Comparison of ENCODE assay signal across 8 cellular contexts in the genomic region with DNA sequence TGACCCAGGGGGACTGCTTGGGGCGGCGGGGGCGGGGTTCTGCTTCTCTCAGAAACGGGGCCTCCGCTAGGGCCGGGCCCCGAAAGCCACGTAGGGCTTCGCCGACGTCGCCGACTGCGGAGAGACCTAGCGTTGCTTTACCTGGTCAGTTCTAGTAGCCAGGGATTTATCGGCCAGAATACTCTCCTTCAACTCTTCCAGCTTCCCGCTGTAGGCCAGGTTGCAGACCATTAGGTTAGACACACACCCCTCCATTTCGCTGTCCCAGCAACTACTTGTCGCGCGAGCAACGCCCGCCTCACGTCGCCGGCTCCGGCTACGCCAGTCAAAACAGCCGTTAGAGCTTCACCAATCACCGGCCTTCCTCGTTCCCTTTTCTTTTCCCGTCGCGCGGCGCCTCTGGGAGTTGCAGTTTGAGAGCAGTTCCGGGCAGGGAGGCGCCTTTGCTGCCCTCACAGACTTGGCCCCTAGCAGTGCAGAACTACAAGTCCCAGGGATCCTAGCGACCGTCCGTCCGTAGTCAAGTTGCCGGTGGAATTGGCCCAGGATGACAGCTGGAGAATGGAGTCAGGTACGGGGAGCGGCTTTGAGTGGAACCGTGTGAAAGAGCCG. TPM values are rescaled to one million over a fixed set of nuclear protein-coding genes. Genes with fewer than 3 reads are reported as not detected.
DNase-seq lines count a peak whose midpoint lies in the region; ATAC-seq and TF ChIP-seq lines count a peak whose summit lies in the region.

A gene with protein sequence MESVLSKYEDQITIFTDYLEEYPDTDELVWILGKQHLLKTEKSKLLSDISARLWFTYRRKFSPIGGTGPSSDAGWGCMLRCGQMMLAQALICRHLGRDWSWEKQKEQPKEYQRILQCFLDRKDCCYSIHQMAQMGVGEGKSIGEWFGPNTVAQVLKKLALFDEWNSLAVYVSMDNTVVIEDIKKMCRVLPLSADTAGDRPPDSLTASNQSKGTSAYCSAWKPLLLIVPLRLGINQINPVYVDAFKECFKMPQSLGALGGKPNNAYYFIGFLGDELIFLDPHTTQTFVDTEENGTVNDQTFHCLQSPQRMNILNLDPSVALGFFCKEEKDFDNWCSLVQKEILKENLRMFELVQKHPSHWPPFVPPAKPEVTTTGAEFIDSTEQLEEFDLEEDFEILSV (plus strand): TSS at position 513 of the 612 bp plus-strand sequence. CDS start 49 bp downstream, at position 562.
A gene with protein sequence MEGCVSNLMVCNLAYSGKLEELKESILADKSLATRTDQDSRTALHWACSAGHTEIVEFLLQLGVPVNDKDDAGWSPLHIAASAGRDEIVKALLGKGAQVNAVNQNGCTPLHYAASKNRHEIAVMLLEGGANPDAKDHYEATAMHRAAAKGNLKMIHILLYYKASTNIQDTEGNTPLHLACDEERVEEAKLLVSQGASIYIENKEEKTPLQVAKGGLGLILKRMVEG (minus strand): TSS at position 277 of the 612 bp plus-strand sequence. CDS start 22 bp downstream, at position 255.

- DNase-seq in NCI-H1694 (lab: John Stamatoyannopoulos, UW) (peak; percentile 94), T-helper 1 cell (peak; percentile 77 to 93 (median 82)), amniotic stem cell (lab: John Stamatoyannopoulos, UW) (peak; percentile 90), left cardiac atrium (peak; percentile 94), progenitor cell of endocrine pancreas (ENCODE audit: low spot score, unreplicated experiment) (peak; percentile 94), ureter (ENCODE audit: low spot score) (peak; percentile 93)

- TF ChIP-seq CTCF in progenitor cell of endocrine pancreas (IDR thresholded peaks at IDR 0.05; ENCODE audit: unreplicated experiment): peak; percentile 6

- peak; percentile 94 for ATAC-seq in GM18502 (IDR thresholded peaks at IDR 0.05; ENCODE audit: poor library complexity, unreplicated experiment)
- peak; percentile 95 for ATAC-seq in HG02938 (IDR thresholded peaks at IDR 0.05; ENCODE audit: unreplicated experiment)
- peak; percentile 98 to 99 for ATAC-seq in left cardiac atrium

- H3K36me3 Mint-ChIP-seq in progenitor cell of endocrine pancreas (ENCODE audit: insufficient read depth): no peaks in the 10 kb centered on the region

- H3K4me3 Mint-ChIP-seq in progenitor cell of endocrine pancreas (ENCODE audit: low read depth): no peak within 1 kb of the TSS

- peaks cover 10% of the 10 kb centered on the region for H3K4me1 Mint-ChIP-seq in progenitor cell of endocrine pancreas (ENCODE audit: low read depth)

- no peaks in the 10 kb centered on the region for H3K27me3 Mint-ChIP-seq in progenitor cell of endocrine pancreas

- H3K27ac Mint-ChIP-seq in progenitor cell of endocrine pancreas: no peak within 1 kb of the TSS

- intact Hi-C loops in left cardiac atrium (cut with DNase I): no loop called here

- H3K9me3 Mint-ChIP-seq in progenitor cell of endocrine pancreas (ENCODE audit: low read depth): no peaks in the 10 kb centered on the region

RNA-seq across cellular contexts. Expression of the first gene that starts in this region (rescaled TPM):
- 10 to 100 TPM; 17.2 to 18.1 TPM for total RNA-seq in left cardiac atrium
- 12.6 and 15.1 TPM in 2 replicates for total RNA-seq in progenitor cell of endocrine pancreas
- total RNA-seq in ureter: 12.4 TPM

RNA-seq across cellular contexts. Expression of the second gene that starts in this region (rescaled TPM):
- total RNA-seq in left cardiac atrium (10 to 100 TPM; 23.8 to 27.6 TPM), progenitor cell of endocrine pancreas (84.7 and 87.4 TPM in 2 replicates), ureter (32.9 TPM)

Comparison
In these comparisons a context has a peak if more than half of its experiments do, and no peak if none do; other contexts are left out.
1. Peak in every context shown above with its lines: DNase-seq and ATAC-seq.